In the genomic region with DNA sequence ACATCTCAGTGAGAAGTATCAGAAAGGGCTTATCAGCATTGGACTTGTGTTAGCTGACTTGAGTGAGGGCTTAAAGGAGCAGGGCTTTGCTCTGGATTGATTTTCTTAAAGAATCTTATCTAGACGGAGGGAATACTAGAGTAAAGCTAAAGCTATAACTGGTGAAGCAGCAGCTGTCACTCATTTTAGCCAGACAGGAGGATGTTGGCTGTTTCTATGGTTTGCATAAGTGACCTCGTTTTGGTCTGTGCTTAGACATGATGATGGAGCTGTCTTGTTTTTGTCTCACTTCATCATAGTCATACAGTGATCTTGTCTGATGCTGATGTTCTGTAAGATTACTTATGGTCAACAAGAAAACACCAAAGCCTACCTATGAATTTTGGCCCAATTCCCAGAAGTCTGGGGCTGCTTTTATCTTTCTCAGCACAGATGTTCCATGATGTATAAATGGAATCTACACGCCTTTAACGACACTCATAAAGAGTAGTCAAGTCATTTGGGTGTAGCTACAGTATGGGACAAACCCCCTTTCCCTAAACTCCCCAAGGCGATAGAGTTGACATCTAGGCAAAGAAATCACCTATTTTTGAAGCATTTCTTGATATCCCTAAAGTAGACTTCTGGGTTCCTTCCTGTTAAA, we compare ENCODE assay signal across 1 cellular context.
TF ChIP-seq lines count a peak whose summit lies in the region.

No MANE protein-coding gene starts in this region.

TF ChIP-seq in K562, 482 proteins besides CTCF, POLR2A, EP300 and RAD21 (continued from another document and continues in another):
- TF ChIP-seq, protein P1, sequence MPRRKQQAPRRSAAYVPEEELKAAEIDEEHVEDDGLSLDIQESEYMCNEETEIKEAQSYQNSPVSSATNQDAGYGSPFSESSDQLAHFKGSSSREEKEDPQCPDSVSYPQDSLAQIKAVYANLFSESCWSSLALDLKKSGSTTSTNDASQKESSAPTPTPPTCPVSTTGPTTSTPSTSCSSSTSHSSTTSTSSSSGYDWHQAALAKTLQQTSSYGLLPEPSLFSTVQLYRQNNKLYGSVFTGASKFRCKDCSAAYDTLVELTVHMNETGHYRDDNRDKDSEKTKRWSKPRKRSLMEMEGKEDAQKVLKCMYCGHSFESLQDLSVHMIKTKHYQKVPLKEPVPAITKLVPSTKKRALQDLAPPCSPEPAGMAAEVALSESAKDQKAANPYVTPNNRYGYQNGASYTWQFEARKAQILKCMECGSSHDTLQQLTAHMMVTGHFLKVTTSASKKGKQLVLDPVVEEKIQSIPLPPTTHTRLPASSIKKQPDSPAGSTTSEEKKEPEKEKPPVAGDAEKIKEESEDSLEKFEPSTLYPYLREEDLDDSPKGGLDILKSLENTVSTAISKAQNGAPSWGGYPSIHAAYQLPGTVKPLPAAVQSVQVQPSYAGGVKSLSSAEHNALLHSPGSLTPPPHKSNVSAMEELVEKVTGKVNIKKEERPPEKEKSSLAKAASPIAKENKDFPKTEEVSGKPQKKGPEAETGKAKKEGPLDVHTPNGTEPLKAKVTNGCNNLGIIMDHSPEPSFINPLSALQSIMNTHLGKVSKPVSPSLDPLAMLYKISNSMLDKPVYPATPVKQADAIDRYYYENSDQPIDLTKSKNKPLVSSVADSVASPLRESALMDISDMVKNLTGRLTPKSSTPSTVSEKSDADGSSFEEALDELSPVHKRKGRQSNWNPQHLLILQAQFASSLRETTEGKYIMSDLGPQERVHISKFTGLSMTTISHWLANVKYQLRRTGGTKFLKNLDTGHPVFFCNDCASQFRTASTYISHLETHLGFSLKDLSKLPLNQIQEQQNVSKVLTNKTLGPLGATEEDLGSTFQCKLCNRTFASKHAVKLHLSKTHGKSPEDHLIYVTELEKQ (CRISPR knock-in tag; IDR thresholded peaks at IDR 0.05) = no peak
- TF ChIP-seq, protein P2, sequence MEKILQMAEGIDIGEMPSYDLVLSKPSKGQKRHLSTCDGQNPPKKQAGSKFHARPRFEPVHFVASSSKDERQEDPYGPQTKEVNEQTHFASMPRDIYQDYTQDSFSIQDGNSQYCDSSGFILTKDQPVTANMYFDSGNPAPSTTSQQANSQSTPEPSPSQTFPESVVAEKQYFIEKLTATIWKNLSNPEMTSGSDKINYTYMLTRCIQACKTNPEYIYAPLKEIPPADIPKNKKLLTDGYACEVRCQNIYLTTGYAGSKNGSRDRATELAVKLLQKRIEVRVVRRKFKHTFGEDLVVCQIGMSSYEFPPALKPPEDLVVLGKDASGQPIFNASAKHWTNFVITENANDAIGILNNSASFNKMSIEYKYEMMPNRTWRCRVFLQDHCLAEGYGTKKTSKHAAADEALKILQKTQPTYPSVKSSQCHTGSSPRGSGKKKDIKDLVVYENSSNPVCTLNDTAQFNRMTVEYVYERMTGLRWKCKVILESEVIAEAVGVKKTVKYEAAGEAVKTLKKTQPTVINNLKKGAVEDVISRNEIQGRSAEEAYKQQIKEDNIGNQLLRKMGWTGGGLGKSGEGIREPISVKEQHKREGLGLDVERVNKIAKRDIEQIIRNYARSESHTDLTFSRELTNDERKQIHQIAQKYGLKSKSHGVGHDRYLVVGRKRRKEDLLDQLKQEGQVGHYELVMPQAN (IDR thresholded peaks at IDR 0.05; ENCODE audit: borderline replicate concordance) = no peak
- TF ChIP-seq ETV5 (CRISPR knock-in tag; IDR thresholded peaks at IDR 0.05; ENCODE audit: low read depth) = no peak
- TF ChIP-seq, protein P3, sequence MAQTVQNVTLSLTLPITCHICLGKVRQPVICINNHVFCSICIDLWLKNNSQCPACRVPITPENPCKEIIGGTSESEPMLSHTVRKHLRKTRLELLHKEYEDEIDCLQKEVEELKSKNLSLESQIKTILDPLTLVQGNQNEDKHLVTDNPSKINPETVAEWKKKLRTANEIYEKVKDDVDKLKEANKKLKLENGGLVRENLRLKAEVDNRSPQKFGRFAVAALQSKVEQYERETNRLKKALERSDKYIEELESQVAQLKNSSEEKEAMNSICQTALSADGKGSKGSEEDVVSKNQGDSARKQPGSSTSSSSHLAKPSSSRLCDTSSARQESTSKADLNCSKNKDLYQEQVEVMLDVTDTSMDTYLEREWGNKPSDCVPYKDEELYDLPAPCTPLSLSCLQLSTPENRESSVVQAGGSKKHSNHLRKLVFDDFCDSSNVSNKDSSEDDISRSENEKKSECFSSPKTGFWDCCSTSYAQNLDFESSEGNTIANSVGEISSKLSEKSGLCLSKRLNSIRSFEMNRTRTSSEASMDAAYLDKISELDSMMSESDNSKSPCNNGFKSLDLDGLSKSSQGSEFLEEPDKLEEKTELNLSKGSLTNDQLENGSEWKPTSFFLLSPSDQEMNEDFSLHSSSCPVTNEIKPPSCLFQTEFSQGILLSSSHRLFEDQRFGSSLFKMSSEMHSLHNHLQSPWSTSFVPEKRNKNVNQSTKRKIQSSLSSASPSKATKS (CRISPR knock-in tag; IDR thresholded peaks at IDR 0.05) = no peak
- TF ChIP-seq, protein P4, sequence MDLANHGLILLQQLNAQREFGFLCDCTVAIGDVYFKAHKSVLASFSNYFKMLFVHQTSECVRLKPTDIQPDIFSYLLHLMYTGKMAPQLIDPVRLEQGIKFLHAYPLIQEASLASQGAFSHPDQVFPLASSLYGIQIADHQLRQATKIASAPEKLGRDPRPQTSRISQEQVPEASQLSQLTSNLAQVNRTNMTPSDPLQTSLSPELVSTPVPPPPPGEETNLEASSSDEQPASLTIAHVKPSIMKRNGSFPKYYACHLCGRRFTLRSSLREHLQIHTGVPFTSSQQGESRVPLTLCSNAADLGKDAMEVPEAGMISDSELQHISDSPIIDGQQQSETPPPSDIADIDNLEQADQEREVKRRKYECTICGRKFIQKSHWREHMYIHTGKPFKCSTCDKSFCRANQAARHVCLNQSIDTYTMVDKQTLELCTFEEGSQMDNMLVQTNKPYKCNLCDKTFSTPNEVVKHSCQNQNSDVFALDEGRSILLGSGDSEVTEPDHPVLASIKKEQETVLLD (IDR thresholded peaks at IDR 0.05) = peak; percentile 62; the same call in 1 of the 2 replicates
- TF ChIP-seq, protein P5, sequence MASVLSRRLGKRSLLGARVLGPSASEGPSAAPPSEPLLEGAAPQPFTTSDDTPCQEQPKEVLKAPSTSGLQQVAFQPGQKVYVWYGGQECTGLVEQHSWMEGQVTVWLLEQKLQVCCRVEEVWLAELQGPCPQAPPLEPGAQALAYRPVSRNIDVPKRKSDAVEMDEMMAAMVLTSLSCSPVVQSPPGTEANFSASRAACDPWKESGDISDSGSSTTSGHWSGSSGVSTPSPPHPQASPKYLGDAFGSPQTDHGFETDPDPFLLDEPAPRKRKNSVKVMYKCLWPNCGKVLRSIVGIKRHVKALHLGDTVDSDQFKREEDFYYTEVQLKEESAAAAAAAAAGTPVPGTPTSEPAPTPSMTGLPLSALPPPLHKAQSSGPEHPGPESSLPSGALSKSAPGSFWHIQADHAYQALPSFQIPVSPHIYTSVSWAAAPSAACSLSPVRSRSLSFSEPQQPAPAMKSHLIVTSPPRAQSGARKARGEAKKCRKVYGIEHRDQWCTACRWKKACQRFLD (CRISPR knock-in tag; IDR thresholded peaks at IDR 0.05) = peak; percentile 41; the same call in 1 of the 2 replicates
- no peak for TF ChIP-seq TAF1 (IDR thresholded peaks at IDR 0.05; ENCODE audit: control insufficient read depth, extremely low read depth, insufficient read depth, low read length, severe bottlenecking)
- no peak for TF ChIP-seq YBX1 (IDR thresholded peaks at IDR 0.05)
- no peak for TF ChIP-seq TAF7 (tag; IDR thresholded peaks at IDR 0.05)
- TF ChIP-seq TBP (optimal IDR thresholded peaks at IDR 0.05; ENCODE audit: low read depth, low read length) = peak; percentile 29
- no peak for TF ChIP-seq ZNF224 (CRISPR knock-in tag; IDR thresholded peaks at IDR 0.05)
- TF ChIP-seq ZNF584 (CRISPR knock-in tag; IDR thresholded peaks at IDR 0.05; ENCODE audit: low read depth) = no peak
- TF ChIP-seq KLF10 (CRISPR knock-in tag; IDR thresholded peaks at IDR 0.05) = no peak
- no peak for TF ChIP-seq ZNF696 (CRISPR knock-in tag; conservative IDR thresholded peaks at IDR 0.05)
- TF ChIP-seq PHB (CRISPR knock-in tag; IDR thresholded peaks at IDR 0.05) = no peak
- TF ChIP-seq ZBTB8A (IDR thresholded peaks at IDR 0.05; ENCODE audit: partially characterized antibody) = no peak
- TF ChIP-seq, protein P6, sequence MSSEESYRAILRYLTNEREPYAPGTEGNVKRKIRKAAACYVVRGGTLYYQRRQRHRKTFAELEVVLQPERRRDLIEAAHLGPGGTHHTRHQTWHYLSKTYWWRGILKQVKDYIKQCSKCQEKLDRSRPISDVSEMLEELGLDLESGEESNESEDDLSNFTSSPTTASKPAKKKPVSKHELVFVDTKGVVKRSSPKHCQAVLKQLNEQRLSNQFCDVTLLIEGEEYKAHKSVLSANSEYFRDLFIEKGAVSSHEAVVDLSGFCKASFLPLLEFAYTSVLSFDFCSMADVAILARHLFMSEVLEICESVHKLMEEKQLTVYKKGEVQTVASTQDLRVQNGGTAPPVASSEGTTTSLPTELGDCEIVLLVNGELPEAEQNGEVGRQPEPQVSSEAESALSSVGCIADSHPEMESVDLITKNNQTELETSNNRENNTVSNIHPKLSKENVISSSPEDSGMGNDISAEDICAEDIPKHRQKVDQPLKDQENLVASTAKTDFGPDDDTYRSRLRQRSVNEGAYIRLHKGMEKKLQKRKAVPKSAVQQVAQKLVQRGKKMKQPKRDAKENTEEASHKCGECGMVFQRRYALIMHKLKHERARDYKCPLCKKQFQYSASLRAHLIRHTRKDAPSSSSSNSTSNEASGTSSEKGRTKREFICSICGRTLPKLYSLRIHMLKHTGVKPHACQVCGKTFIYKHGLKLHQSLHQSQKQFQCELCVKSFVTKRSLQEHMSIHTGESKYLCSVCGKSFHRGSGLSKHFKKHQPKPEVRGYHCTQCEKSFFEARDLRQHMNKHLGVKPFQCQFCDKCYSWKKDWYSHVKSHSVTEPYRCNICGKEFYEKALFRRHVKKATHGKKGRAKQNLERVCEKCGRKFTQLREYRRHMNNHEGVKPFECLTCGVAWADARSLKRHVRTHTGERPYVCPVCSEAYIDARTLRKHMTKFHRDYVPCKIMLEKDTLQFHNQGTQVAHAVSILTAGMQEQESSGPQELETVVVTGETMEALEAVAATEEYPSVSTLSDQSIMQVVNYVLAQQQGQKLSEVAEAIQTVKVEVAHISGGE (CRISPR knock-in tag; IDR thresholded peaks at IDR 0.05) = no peak
- TF ChIP-seq, protein P7, sequence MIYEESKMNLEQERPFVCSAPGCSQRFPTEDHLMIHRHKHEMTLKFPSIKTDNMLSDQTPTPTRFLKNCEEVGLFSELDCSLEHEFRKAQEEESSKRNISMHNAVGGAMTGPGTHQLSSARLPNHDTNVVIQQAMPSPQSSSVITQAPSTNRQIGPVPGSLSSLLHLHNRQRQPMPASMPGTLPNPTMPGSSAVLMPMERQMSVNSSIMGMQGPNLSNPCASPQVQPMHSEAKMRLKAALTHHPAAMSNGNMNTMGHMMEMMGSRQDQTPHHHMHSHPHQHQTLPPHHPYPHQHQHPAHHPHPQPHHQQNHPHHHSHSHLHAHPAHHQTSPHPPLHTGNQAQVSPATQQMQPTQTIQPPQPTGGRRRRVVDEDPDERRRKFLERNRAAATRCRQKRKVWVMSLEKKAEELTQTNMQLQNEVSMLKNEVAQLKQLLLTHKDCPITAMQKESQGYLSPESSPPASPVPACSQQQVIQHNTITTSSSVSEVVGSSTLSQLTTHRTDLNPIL (CRISPR knock-in tag; IDR thresholded peaks at IDR 0.05) = no peak
- TF ChIP-seq ZNF830 (CRISPR knock-in tag; IDR thresholded peaks at IDR 0.05) = no peak
- no peak for TF ChIP-seq ZC3H8 (IDR thresholded peaks at IDR 0.05)
- peak; percentile 76; the same call in 1 of the 2 replicates for TF ChIP-seq LCOR (CRISPR knock-in tag; IDR thresholded peaks at IDR 0.05)
- TF ChIP-seq, protein P8, sequence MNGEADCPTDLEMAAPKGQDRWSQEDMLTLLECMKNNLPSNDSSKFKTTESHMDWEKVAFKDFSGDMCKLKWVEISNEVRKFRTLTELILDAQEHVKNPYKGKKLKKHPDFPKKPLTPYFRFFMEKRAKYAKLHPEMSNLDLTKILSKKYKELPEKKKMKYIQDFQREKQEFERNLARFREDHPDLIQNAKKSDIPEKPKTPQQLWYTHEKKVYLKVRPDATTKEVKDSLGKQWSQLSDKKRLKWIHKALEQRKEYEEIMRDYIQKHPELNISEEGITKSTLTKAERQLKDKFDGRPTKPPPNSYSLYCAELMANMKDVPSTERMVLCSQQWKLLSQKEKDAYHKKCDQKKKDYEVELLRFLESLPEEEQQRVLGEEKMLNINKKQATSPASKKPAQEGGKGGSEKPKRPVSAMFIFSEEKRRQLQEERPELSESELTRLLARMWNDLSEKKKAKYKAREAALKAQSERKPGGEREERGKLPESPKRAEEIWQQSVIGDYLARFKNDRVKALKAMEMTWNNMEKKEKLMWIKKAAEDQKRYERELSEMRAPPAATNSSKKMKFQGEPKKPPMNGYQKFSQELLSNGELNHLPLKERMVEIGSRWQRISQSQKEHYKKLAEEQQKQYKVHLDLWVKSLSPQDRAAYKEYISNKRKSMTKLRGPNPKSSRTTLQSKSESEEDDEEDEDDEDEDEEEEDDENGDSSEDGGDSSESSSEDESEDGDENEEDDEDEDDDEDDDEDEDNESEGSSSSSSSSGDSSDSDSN (IDR thresholded peaks at IDR 0.05; ENCODE audit: borderline replicate concordance in 1 of 2, low read depth in 2 of 2, low read length in 2 of 2) = no peak
- TF ChIP-seq ZNF282 (CRISPR knock-in tag; IDR thresholded peaks at IDR 0.05) = no peak
- TF ChIP-seq DMBX1 (CRISPR knock-in tag; IDR thresholded peaks at IDR 0.05; ENCODE audit: borderline replicate concordance) = 0 out of 2 replicates have a peak, but pooled peaks have one; percentile 27
- TF ChIP-seq, protein P9, sequence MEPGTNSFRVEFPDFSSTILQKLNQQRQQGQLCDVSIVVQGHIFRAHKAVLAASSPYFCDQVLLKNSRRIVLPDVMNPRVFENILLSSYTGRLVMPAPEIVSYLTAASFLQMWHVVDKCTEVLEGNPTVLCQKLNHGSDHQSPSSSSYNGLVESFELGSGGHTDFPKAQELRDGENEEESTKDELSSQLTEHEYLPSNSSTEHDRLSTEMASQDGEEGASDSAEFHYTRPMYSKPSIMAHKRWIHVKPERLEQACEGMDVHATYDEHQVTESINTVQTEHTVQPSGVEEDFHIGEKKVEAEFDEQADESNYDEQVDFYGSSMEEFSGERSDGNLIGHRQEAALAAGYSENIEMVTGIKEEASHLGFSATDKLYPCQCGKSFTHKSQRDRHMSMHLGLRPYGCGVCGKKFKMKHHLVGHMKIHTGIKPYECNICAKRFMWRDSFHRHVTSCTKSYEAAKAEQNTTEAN (CRISPR knock-in tag; IDR thresholded peaks at IDR 0.05) = no peak
- no peak for TF ChIP-seq POLR2B (IDR thresholded peaks at IDR 0.05; ENCODE audit: low read depth, partially characterized antibody)
- no peak for TF ChIP-seq HIVEP1 (CRISPR knock-in tag; IDR thresholded peaks at IDR 0.05)
- TF ChIP-seq TOE1 (IDR thresholded peaks at IDR 0.05; ENCODE audit: borderline replicate concordance) = no peak
- TF ChIP-seq TOE1 (CRISPR knock-in tag; IDR thresholded peaks at IDR 0.05; ENCODE audit: borderline replicate concordance, low read depth) = no peak
- no peak for TF ChIP-seq ASH1L (IDR thresholded peaks at IDR 0.05; ENCODE audit: borderline replicate concordance, low read depth, partially characterized antibody)
- no peak for TF ChIP-seq ZKSCAN8 (CRISPR knock-in tag; IDR thresholded peaks at IDR 0.05)
- TF ChIP-seq ZNF316 (IDR thresholded peaks at IDR 0.05) = 0 out of 2 replicates have a peak, but pooled peaks have one; percentile 33
- no peak for TF ChIP-seq L3MBTL2 (IDR thresholded peaks at IDR 0.05)
- TF ChIP-seq ZNF354B (CRISPR knock-in tag; IDR thresholded peaks at IDR 0.05) = no peak
